In genomic region chr15:88274534-88275460, GRCh38 we compare ENCODE assay signal across 8 cellular contexts. TPM values are rescaled to one million over a fixed set of nuclear protein-coding genes. Genes with fewer than 3 reads are reported as not detected.
DNase-seq lines count a peak whose midpoint lies in the region; ATAC-seq and TF ChIP-seq lines count a peak whose summit lies in the region.

No MANE protein-coding gene starts in this region.

- CTCF ChIA-PET in activated CD8-positive, alpha-beta memory T cell treated with anti-CD3 and anti-CD28 coated beads, Interleukin-2, amount 10 ng/mL, durations not matched to agents 7 days and 5 days (lab: Charles Lee), result interaction anchor here (1.1 to 4.5 kb wide), 8 partner anchors 10 to 270 kb away, joined by 3 to 35 read pairs (median 5); no protein-coding TSS in a partner anchor
- CTCF ChIA-PET in naive thymus-derived CD4-positive, alpha-beta T cell (lab: Charles Lee), result interaction anchor here (0.8 to 1.7 kb wide), 4 partner anchors 13 to 30 kb away, joined by 3 to 7 read pairs (median 4); no protein-coding TSS in a partner anchor

- H3K36me3 Mint-ChIP-seq in activated CD8-positive, alpha-beta memory T cell treated with anti-CD3 and anti-CD28 coated beads, Interleukin-2, amount 10 ng/mL, durations not matched to agents 7 days and 5 days, result no peaks in the 10 kb centered on the region
- H3K36me3 Mint-ChIP-seq in naive thymus-derived CD4-positive, alpha-beta T cell, result no peaks in the 10 kb centered on the region

- WGBS in stomach, 5 donors, result 26 to 37% (median 29%) methylated on average over 10 to 11 of the region's 11 CpGs

- no peaks in the 10 kb centered on the region for H3K27me3 ChIP-seq in naive thymus-derived CD4-positive, alpha-beta T cell (ENCODE audit: control insufficient read depth in 2 of 2, insufficient read depth in 2 of 2, low read length in 2 of 2)
- peaks cover 0 to 56% (median 13%) of the 10 kb centered on the region in 3 donors for H3K27me3 ChIP-seq in stomach

- no peak overlapping the region for H3K4me3 Mint-ChIP-seq in activated CD8-positive, alpha-beta memory T cell treated with anti-CD3 and anti-CD28 coated beads, Interleukin-2, amount 10 ng/mL, durations not matched to agents 7 days and 5 days
- no peak overlapping the region for H3K4me3 Mint-ChIP-seq in naive thymus-derived CD4-positive, alpha-beta T cell

- no peak for TF ChIP-seq EP300 in stomach (IDR thresholded peaks at IDR 0.05)

- POLR2A ChIA-PET in naive thymus-derived CD4-positive, alpha-beta T cell (lab: Charles Lee), result no interaction called here

- H3K4me1 ChIP-seq in naive thymus-derived CD4-positive, alpha-beta T cell (ENCODE audit: control insufficient read depth in 2 of 2, insufficient read depth in 2 of 2, low read length in 2 of 2), result no peaks in the 10 kb centered on the region
- H3K4me1 ChIP-seq in stomach, result no peaks in the 10 kb centered on the region

- H3K9me3 ChIP-seq in naive thymus-derived CD4-positive, alpha-beta T cell (ENCODE audit: control insufficient read depth in 2 of 3, low read length in 3 of 3), result no peaks in the 10 kb centered on the region
- H3K9me3 ChIP-seq in stomach, result peaks cover 0 to 4% (median 0%) of the 10 kb centered on the region in 4 donors

- peak; percentile 28 to 32 for DNase-seq in SHP77 (lab: John Stamatoyannopoulos, UW)
- DNase-seq in SHP77 treated with DMSO at 0.1 percent for 48 hours (lab: John Stamatoyannopoulos, UW), result no peak
- peak; percentile 54 for DNase-seq in NCI-H2196 (lab: John Stamatoyannopoulos, UW; ENCODE audit: unreplicated experiment)
- peak; percentile 66 for DNase-seq in activated CD8-positive, alpha-beta memory T cell treated with anti-CD3 and anti-CD28 coated beads, Interleukin-2, amount 10 ng/mL, durations not matched to agents 7 days and 5 days
- DNase-seq in epithelial cell of esophagus (ENCODE audit: low read depth), result peak; percentile 41
- peak in 7 of 9 donors; percentile 26 to 64 (median 34) for DNase-seq in naive thymus-derived CD4-positive, alpha-beta T cell
- DNase-seq in stomach, result peak; percentile 50

- intact Hi-C loops in naive thymus-derived CD4-positive, alpha-beta T cell (cut with micrococcal nuclease), result no loop called here
- intact Hi-C loops in stomach (cut with DNase I; ENCODE audit: low total_unique reads), result no loop called here

- peak; percentile 77 for ATAC-seq in HG02588 (IDR thresholded peaks at IDR 0.05; ENCODE audit: unreplicated experiment)
- ATAC-seq in activated CD8-positive, alpha-beta memory T cell treated with anti-CD3 and anti-CD28 coated beads, Interleukin-2, amount 10 ng/mL, durations not matched to agents 7 days and 5 days, result peak; percentile 58
- ATAC-seq in naive thymus-derived CD4-positive, alpha-beta T cell, result no peak

- H3K36me3 ChIP-seq in naive thymus-derived CD4-positive, alpha-beta T cell (ENCODE audit: control insufficient read depth in 2 of 3, insufficient read depth in 3 of 3, low read length in 3 of 3), result no peaks in the 10 kb centered on the region
- no peaks in the 10 kb centered on the region for H3K36me3 ChIP-seq in stomach

- no peak overlapping the region for H3K27ac ChIP-seq in naive thymus-derived CD4-positive, alpha-beta T cell (ENCODE audit: low read depth, low read length)
- H3K27ac ChIP-seq in stomach, result no peak overlapping the region

- H3K4me1 Mint-ChIP-seq in activated CD8-positive, alpha-beta memory T cell treated with anti-CD3 and anti-CD28 coated beads, Interleukin-2, amount 10 ng/mL, durations not matched to agents 7 days and 5 days, result no peaks in the 10 kb centered on the region
- no peaks in the 10 kb centered on the region for H3K4me1 Mint-ChIP-seq in naive thymus-derived CD4-positive, alpha-beta T cell

- TF ChIP-seq POLR2A in stomach (IDR thresholded peaks at IDR 0.05), result no peak

- TF ChIP-seq CTCF in epithelial cell of esophagus (IDR thresholded peaks at IDR 0.05; ENCODE audit: insufficient read depth, low read depth, low read length, missing control alignments) (peak; percentile 73), stomach (IDR thresholded peaks at IDR 0.05) (peak in 5 of 7 experiments; percentile 21 to 73 (median 55))

- no peak overlapping the region for H3K27ac Mint-ChIP-seq in activated CD8-positive, alpha-beta memory T cell treated with anti-CD3 and anti-CD28 coated beads, Interleukin-2, amount 10 ng/mL, durations not matched to agents 7 days and 5 days
- no peak overlapping the region for H3K27ac Mint-ChIP-seq in naive thymus-derived CD4-positive, alpha-beta T cell

- no peaks in the 10 kb centered on the region for H3K9me3 Mint-ChIP-seq in activated CD8-positive, alpha-beta memory T cell treated with anti-CD3 and anti-CD28 coated beads, Interleukin-2, amount 10 ng/mL, durations not matched to agents 7 days and 5 days (ENCODE audit: low read depth)
- no peaks in the 10 kb centered on the region for H3K9me3 Mint-ChIP-seq in naive thymus-derived CD4-positive, alpha-beta T cell

- H3K27me3 Mint-ChIP-seq in activated CD8-positive, alpha-beta memory T cell treated with anti-CD3 and anti-CD28 coated beads, Interleukin-2, amount 10 ng/mL, durations not matched to agents 7 days and 5 days, result peaks cover 23% of the 10 kb centered on the region
- H3K27me3 Mint-ChIP-seq in naive thymus-derived CD4-positive, alpha-beta T cell, result peaks cover 11 to 29% (median 21%) of the 10 kb centered on the region in 5 donors

- H3K4me3 ChIP-seq in epithelial cell of esophagus (ENCODE audit: low read length) (no peak overlapping the region), stomach (no peak overlapping the region)
- H3K4me3 ChIP-seq in naive thymus-derived CD4-positive, alpha-beta T cell (ENCODE audit: low read length), result no peak overlapping the region

RNA-seq across cellular contexts. Expression of gene NTRK3, which starts 18.3 kb away (rescaled TPM):
- not detected for total RNA-seq in activated CD8-positive, alpha-beta memory T cell treated with anti-CD3 and anti-CD28 coated beads, Interleukin-2, amount 10 ng/mL, durations not matched to agents 7 days and 5 days
- under 1 TPM in 2 of 5 experiments, not detected in 3; 0.05 to 0.78 TPM for total RNA-seq in naive thymus-derived CD4-positive, alpha-beta T cell
- not detected for polyA plus RNA-seq in naive thymus-derived CD4-positive, alpha-beta T cell
- 10 to 100 TPM in 1 of 5 donors, 1 to 10 TPM in 2, under 1 TPM in 2; under 0.01 to 18.2 (median 1.0) TPM for total RNA-seq in stomach
- polyA plus RNA-seq in stomach, result 1 to 10 TPM in 1 of 3 donors, under 1 TPM in 1, not detected in 1; 0.25 to 1.4 TPM
